Comparison of ENCODE assay signal across 10 cellular contexts in genomic region chr11:60872952-60873524, GRCh38. TPM values are rescaled to one million over a fixed set of nuclear protein-coding genes. Genes with fewer than 3 reads are reported as not detected.
A peak's percentile ranks its signal among the peaks of the same experiment; 100 is the strongest.
DNase-seq lines count a peak whose midpoint lies in the region; ATAC-seq and TF ChIP-seq lines count a peak whose summit lies in the region.
"Had no signal": no experiment of that assay in that cellular context is flagged by ENCODE, and none has a peak within 500 bp of the region (broad histone marks: within the 10 kb centered on the region; RNA-seq: fewer than 3 reads in every experiment).

No MANE protein-coding gene starts in this region.

- H3K9me3 ChIP-seq in AG04450 (ENCODE audit: control insufficient read depth, insufficient read depth, low read length) = no peaks in the 10 kb centered on the region; the same call in 1 of the 2 replicates

- POLR2A ChIA-PET in AG04450 (lab: Yijun Ruan, JAX) = interaction anchor here (0.6 to 1.8 kb wide), 3 partner anchors 12 to 33 kb away, joined by 4 to 7 read pairs (median 5); no protein-coding TSS in a partner anchor

- CTCF ChIA-PET in AG04450 (lab: Charles Lee) = interaction anchor here (1.0 to 3.6 kb wide), 3 partner anchors 15 to 41 kb away, joined by 4 to 24 read pairs (median 17); no protein-coding TSS in a partner anchor

- peaks cover 2% of the 10 kb centered on the region for H3K27me3 ChIP-seq in AG04450 (ENCODE audit: control insufficient read depth, insufficient read depth, low read length)

- ATAC-seq in HG02759 (IDR thresholded peaks at IDR 0.05; ENCODE audit: unreplicated experiment) (no peak), HG03045 (IDR thresholded peaks at IDR 0.05; ENCODE audit: unreplicated experiment) (no peak), GM19351 (IDR thresholded peaks at IDR 0.05; ENCODE audit: unreplicated experiment) (no peak)

- H3K4me3 ChIP-seq in AG04450 (ENCODE audit: low read depth, low read length) (no peak overlapping the region), astrocyte of the cerebellum (ENCODE audit: low read depth, low read length) (no peak overlapping the region)

- no peak for TF ChIP-seq CTCF in AG04450 (IDR thresholded peaks at IDR 0.05; ENCODE audit: low read depth, low read length)
- no peak for TF ChIP-seq CTCF in astrocyte of the cerebellum (IDR thresholded peaks at IDR 0.05; ENCODE audit: low read depth, low read length, missing control alignments)

- H3K27ac ChIP-seq in AG04450 (ENCODE audit: low read depth, low read length) = peak overlapping the region; percentile 70

- DNase-seq in AG04450 (ENCODE audit: low read depth, low spot score) (peak; percentile 39), HCEC 1CT (peak; percentile 85), astrocyte of the cerebellum (ENCODE audit: low read depth) (peak; percentile 61), islet precursor cell (peak; percentile 74)
- DNase-seq in activated CD8-positive, alpha-beta memory T cell treated with anti-CD3 and anti-CD28 coated beads, Interleukin-2, amount 50 U/mL, for 48 hours = no peak
- DNase-seq: midbrain, NCI-H1092 treated with DMSO at 0.1 percent for 48 hours had no signal

- in situ Hi-C loops in astrocyte of the cerebellum (cut with HindIII; ENCODE audit: low sequenced_read_pairs) = no loop called here

RNA-seq across cellular contexts. Expression of gene ZP1, which starts 5.7 kb away (rescaled TPM):
- 0.48 and 0.65 TPM in 2 replicates for polyA plus RNA-seq in AG04450 (2011; rRNA removed)
- polyA minus RNA-seq in AG04450 (2011; rRNA and poly(A)+ RNA removed) = 0.35 TPM in 1 of 2 replicates, not detected in the other

RNA-seq across cellular contexts. Expression of gene PTGDR2, which starts 17.3 kb away (rescaled TPM):
- 0.84 and 0.92 TPM in 2 replicates for polyA plus RNA-seq in AG04450 (2011; rRNA removed)
- 0.74 and 0.92 TPM in 2 replicates for polyA minus RNA-seq in AG04450 (2011; rRNA and poly(A)+ RNA removed)

RNA-seq across cellular contexts. Expression of gene CCDC86, which starts 31.1 kb away (rescaled TPM):
- polyA plus RNA-seq in AG04450 (2011; rRNA removed) = 15.2 and 17.9 TPM in 2 replicates
- 6.8 and 7.5 TPM in 2 replicates for polyA minus RNA-seq in AG04450 (2011; rRNA and poly(A)+ RNA removed)

RNA-seq across cellular contexts. Expression of gene PRPF19, which starts 33.3 kb away (rescaled TPM):
- polyA plus RNA-seq in AG04450 (2011; rRNA removed) = 25.1 and 33.6 TPM in 2 replicates
- 24.1 and 37.6 TPM in 2 replicates for polyA minus RNA-seq in AG04450 (2011; rRNA and poly(A)+ RNA removed)

RNA-seq across cellular contexts. Expression of gene TMEM109, which starts 40.9 kb away (rescaled TPM):
- 36.2 and 44.5 TPM in 2 replicates for polyA plus RNA-seq in AG04450 (2011; rRNA removed)
- polyA minus RNA-seq in AG04450 (2011; rRNA and poly(A)+ RNA removed) = 23.8 and 24.6 TPM in 2 replicates
